2 cellular contexts compared by ENCODE assay signal in the genomic region with DNA sequence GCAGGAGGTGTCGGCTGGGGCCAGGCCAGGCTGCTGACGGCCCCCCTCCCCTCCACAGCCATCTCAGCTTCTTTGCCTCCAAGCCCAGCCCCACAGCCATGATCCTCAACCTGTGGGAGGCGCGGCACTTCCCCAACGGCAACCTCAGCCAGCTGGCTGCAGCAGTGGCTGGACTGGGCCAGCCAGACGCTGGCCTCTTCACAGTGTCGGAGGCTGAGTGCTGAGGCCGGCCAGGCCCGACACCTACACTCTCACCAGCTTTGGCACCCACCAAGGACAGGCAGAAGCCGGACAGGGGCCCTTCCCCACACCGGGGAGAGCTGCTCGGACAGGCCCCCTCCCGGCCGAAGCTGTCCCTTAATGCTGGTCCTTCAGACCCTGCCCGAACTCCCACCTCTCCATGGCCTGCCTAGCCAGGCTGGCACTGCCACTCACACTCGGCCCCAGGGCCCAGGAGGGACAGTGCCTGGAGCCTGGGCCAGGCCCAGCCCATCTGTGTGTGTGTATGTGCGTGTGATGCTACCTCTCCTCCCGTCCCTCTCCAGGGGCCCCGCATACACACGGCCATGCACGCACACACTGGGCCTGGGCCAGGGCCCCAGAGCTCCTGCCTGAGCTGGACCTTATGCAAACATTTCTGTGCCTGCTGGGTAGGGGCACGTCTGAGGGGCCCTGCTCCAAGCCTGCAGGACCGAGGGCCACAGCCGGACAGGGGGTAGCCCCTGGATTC.
A peak's percentile ranks its signal among the peaks of the same experiment; 100 is the strongest.
TF ChIP-seq lines count a peak whose summit lies in the region.

No MANE protein-coding gene starts in this region.

TF ChIP-seq in GM23338, 12 proteins besides CTCF, POLR2A, EP300 and RAD21 (continues in another document):
- TF ChIP-seq EZH2 (IDR thresholded peaks at IDR 0.05; ENCODE audit: low read depth, unreplicated experiment) (no peak), JUNB (IDR thresholded peaks at IDR 0.05; ENCODE audit: unreplicated experiment) (no peak), EZH2phosphoT487 (IDR thresholded peaks at IDR 0.05; ENCODE audit: unreplicated experiment) (no peak), ETS1 (IDR thresholded peaks at IDR 0.05) (no peak), NANOG (IDR thresholded peaks at IDR 0.05; ENCODE audit: borderline replicate concordance) (no peak), CREB1 (CRISPR knock-in tag; IDR thresholded peaks at IDR 0.05; ENCODE audit: low read depth) (no peak), POLR2AphosphoS5 (IDR thresholded peaks at IDR 0.05; ENCODE audit: low read depth) (no peak)
- TF ChIP-seq, protein P1, sequence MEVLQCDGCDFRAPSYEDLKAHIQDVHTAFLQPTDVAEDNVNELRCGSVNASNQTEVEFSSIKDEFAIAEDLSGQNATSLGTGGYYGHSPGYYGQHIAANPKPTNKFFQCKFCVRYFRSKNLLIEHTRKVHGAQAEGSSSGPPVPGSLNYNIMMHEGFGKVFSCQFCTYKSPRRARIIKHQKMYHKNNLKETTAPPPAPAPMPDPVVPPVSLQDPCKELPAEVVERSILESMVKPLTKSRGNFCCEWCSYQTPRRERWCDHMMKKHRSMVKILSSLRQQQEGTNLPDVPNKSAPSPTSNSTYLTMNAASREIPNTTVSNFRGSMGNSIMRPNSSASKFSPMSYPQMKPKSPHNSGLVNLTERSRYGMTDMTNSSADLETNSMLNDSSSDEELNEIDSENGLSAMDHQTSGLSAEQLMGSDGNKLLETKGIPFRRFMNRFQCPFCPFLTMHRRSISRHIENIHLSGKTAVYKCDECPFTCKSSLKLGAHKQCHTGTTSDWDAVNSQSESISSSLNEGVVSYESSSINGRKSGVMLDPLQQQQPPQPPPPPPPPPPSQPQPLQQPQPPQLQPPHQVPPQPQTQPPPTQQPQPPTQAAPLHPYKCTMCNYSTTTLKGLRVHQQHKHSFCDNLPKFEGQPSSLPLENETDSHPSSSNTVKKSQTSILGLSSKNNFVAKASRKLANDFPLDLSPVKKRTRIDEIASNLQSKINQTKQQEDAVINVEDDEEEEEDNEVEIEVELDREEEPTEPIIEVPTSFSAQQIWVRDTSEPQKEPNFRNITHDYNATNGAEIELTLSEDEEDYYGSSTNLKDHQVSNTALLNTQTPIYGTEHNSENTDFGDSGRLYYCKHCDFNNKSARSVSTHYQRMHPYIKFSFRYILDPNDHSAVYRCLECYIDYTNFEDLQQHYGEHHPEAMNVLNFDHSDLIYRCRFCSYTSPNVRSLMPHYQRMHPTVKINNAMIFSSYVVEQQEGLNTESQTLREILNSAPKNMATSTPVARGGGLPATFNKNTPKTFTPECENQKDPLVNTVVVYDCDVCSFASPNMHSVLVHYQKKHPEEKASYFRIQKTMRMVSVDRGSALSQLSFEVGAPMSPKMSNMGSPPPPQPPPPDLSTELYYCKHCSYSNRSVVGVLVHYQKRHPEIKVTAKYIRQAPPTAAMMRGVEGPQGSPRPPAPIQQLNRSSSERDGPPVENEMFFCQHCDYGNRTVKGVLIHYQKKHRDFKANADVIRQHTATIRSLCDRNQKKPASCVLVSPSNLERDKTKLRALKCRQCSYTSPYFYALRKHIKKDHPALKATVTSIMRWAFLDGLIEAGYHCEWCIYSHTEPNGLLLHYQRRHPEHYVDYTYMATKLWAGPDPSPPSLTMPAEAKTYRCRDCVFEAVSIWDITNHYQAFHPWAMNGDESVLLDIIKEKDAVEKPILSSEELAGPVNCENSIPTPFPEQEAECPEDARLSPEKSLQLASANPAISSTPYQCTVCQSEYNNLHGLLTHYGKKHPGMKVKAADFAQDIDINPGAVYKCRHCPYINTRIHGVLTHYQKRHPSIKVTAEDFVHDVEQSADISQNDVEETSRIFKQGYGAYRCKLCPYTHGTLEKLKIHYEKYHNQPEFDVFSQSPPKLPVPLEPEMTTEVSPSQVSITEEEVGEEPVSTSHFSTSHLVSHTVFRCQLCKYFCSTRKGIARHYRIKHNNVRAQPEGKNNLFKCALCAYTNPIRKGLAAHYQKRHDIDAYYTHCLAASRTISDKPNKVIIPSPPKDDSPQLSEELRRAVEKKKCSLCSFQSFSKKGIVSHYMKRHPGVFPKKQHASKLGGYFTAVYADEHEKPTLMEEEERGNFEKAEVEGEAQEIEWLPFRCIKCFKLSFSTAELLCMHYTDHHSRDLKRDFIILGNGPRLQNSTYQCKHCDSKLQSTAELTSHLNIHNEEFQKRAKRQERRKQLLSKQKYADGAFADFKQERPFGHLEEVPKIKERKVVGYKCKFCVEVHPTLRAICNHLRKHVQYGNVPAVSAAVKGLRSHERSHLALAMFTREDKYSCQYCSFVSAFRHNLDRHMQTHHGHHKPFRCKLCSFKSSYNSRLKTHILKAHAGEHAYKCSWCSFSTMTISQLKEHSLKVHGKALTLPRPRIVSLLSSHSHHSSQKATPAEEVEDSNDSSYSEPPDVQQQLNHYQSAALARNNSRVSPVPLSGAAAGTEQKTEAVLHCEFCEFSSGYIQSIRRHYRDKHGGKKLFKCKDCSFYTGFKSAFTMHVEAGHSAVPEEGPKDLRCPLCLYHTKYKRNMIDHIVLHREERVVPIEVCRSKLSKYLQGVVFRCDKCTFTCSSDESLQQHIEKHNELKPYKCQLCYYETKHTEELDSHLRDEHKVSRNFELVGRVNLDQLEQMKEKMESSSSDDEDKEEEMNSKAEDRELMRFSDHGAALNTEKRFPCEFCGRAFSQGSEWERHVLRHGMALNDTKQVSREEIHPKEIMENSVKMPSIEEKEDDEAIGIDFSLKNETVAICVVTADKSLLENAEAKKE (CRISPR knock-in tag; IDR thresholded peaks at IDR 0.05): no peak

TF ChIP-seq in K562, 482 proteins besides CTCF, POLR2A, EP300 and RAD21:
- TF ChIP-seq, protein P2, sequence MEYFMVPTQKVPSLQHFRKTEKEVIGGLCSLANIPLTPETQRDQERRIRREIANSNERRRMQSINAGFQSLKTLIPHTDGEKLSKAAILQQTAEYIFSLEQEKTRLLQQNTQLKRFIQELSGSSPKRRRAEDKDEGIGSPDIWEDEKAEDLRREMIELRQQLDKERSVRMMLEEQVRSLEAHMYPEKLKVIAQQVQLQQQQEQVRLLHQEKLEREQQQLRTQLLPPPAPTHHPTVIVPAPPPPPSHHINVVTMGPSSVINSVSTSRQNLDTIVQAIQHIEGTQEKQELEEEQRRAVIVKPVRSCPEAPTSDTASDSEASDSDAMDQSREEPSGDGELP (CRISPR knock-in tag; IDR thresholded peaks at IDR 0.05; ENCODE audit: borderline replicate concordance): peak; percentile 65
- TF ChIP-seq MEIS2 (IDR thresholded peaks at IDR 0.05; ENCODE audit: partially characterized antibody): no peak
- TF ChIP-seq, protein P3, sequence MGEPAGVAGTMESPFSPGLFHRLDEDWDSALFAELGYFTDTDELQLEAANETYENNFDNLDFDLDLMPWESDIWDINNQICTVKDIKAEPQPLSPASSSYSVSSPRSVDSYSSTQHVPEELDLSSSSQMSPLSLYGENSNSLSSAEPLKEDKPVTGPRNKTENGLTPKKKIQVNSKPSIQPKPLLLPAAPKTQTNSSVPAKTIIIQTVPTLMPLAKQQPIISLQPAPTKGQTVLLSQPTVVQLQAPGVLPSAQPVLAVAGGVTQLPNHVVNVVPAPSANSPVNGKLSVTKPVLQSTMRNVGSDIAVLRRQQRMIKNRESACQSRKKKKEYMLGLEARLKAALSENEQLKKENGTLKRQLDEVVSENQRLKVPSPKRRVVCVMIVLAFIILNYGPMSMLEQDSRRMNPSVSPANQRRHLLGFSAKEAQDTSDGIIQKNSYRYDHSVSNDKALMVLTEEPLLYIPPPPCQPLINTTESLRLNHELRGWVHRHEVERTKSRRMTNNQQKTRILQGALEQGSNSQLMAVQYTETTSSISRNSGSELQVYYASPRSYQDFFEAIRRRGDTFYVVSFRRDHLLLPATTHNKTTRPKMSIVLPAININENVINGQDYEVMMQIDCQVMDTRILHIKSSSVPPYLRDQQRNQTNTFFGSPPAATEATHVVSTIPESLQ (CRISPR knock-in tag; IDR thresholded peaks at IDR 0.05): no peak
TF ChIP-seq in K562: peak in this region for 1.
